17 cellular contexts compared by ENCODE assay signal in the genomic region with DNA sequence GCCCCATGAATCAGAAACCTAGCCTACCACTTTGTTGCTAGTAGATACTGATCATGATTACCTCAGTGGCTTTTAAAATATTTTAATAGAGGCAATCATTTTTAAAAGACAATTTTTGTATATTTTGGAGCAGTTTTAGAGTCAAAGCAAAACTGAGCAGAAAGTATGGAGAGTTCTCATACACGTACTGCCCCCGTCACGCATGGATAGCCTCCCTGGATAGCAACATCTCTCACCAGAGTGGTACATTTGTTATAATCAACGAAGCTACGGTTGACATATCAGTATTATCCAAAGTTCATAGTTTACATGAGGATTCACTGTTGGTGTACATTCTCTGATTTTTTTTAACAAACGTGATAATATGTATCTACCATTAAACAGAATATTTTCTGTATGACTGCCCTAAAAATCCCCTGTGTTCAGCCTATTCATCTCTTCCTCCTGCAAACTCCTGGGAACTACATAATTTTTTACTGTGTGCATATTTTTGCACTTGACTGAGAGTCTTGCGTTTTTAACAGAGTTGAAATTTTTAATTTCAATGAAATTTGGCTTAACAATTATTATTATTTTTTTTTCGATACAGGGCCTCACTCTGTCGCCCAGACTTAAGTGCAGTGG.
DNase-seq lines count a peak whose midpoint lies in the region; ATAC-seq and TF ChIP-seq lines count a peak whose summit lies in the region.
"Had no signal": no experiment of that assay in that cellular context is flagged by ENCODE, and none has a peak within 500 bp of the region (broad histone marks: within the 10 kb centered on the region; RNA-seq: fewer than 3 reads in every experiment).

No MANE protein-coding gene starts in this region.

- no peaks in the 10 kb centered on the region for H3K9me3 ChIP-seq in OCI-LY3 (ENCODE audit: insufficient read depth, low read length)
- H3K9me3 ChIP-seq: A549 had no signal

- ATAC-seq in GM19351 (IDR thresholded peaks at IDR 0.05; ENCODE audit: unreplicated experiment) (peak; percentile 50), HG03103 (IDR thresholded peaks at IDR 0.05; ENCODE audit: low read depth, unreplicated experiment) (peak; percentile 50)
- ATAC-seq: A549; CD8-positive, alpha-beta T cell; HepG2 had no signal

- no peaks in the 10 kb centered on the region for H3K27me3 ChIP-seq in OCI-LY3 (ENCODE audit: low read depth, low read length)

- no peaks in the 10 kb centered on the region for H4K20me1 ChIP-seq in OCI-LY3 (ENCODE audit: insufficient read depth, low read length)

- peak overlapping the region; percentile 40 for H3K4me2 ChIP-seq in OCI-LY3 (ENCODE audit: low read length)
- H3K4me2 ChIP-seq: A549, KMS-11 had no signal

- H2AFZ ChIP-seq in OCI-LY3 (ENCODE audit: low read depth, low read length): no peak overlapping the region

- H3K27ac ChIP-seq in OCI-LY3 (ENCODE audit: low read length): no peak overlapping the region
- H3K27ac ChIP-seq: A549, KMS-11 had no signal

- peak overlapping the region; percentile 22 for H3K4me3 ChIP-seq in OCI-LY3 (ENCODE audit: low read length)
- H3K4me3 ChIP-seq: A549 had no signal

- no peaks in the 10 kb centered on the region for H3K36me3 ChIP-seq in OCI-LY3 (replicated peaks; ENCODE audit: low read depth, low read length)

- no peak overlapping the region for H3K9ac ChIP-seq in OCI-LY3 (ENCODE audit: low read length)
- H3K9ac ChIP-seq: KMS-11 had no signal

- DNase-seq in NCI-H526 (lab: John Stamatoyannopoulos, UW): no peak
- no peak for DNase-seq in NCI-H2107 treated with DMSO at 0.1 percent for 48 hours (lab: John Stamatoyannopoulos, UW; ENCODE audit: unreplicated experiment)
- DNase-seq in activated CD4-positive, alpha-beta T cell treated with anti-CD3 and anti-CD28 coated beads, Interleukin-2, amount 50 U/mL, for 4 hours: no peak
- no peak for DNase-seq in stimulated activated CD4-positive, alpha-beta T cell treated with anti-CD3 and anti-CD28 coated beads, Interleukin-1b, Interleukin-23, amount 100 ng/mL, for 48 hours
- DNase-seq: CD8-positive, alpha-beta T cell; COR-L47; DMS153; DMS79 treated with DMSO at 0.1 percent for 48 hours; EL; GOT3; H9 had no signal

- TF ChIP-seq CTCF in OCI-LY3 (IDR thresholded peaks at IDR 0.05; ENCODE audit: low read depth, low read length): no peak

- H3K4me1 ChIP-seq in OCI-LY3 (ENCODE audit: low read length): peaks cover 11% of the 10 kb centered on the region
- H3K4me1 ChIP-seq: A549 had no signal

- H3K79me2 ChIP-seq in OCI-LY3 (ENCODE audit: low read length): no peaks in the 10 kb centered on the region
